ENCODE assay signal across 1 cellular context in the genomic region with DNA sequence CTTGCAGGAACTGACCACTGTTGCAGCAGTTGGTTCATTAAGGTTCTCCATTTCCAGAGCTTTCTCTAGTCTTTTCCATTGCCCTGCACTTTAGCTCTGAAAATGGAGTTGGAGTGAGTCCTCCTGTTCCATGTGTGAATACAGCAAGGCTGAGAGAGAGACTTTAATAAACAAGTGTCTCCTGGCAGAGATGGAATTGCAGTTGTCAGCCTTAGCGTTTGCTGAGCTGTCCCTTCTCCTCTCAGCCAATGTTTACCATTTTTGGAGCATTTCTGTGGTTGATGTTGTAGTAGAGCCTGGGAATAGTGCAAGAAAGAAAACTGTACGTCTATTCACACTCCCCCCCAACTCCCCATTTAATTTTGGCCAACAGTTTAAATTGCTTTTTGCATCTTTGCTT.
TF ChIP-seq lines count a peak whose summit lies in the region.

No MANE protein-coding gene starts in this region.

TF ChIP-seq in IMR-90, 13 proteins besides CTCF, POLR2A, EP300 and RAD21:
- TF ChIP-seq MAFK (IDR thresholded peaks at IDR 0.05; ENCODE audit: low read depth, low read length) (peak; percentile 51), MXI1 (IDR thresholded peaks at IDR 0.05; ENCODE audit: borderline replicate concordance, low read depth, low read length) (peak; percentile 53; the same call in 1 of the 2 replicates), MAZ (IDR thresholded peaks at IDR 0.05; ENCODE audit: borderline replicate concordance, low read depth, low read length) (no peak)
